In the genomic region with DNA sequence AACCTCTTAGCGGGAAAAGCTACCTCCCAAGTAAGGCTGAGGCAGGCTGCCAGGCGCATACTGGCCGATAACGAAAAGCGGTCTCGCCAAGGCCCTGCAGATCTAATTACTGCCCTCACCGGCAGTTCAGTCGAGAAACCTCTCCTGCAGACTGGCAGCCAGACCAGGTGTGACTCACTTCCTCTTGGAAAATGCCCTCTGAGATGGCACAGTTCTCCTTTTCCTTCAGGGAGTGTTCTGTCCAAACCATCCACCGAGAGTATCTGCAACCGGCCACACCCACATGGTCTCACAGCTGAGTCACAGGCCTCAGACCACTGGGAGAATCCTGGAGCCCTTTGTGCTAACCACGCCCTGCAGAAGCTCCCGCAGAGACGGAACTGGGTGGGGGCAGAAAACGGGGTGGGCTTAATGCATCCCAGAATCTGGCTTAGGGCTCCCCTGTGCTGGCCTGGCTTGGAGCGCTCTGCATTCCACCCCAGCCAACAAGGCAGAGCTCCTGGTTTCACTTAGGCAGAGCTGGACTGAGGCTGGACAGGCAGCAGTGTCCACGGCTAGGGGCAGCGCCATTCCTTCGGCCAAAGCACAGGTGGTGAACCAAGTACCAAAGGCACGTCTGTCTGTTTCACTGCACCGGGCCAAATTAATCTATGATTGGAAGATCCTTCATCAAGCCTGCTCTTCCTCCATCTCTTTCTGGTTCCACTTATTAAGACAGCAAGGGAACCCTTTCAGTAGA, we compare ENCODE assay signal across 8 cellular contexts. TPM values are rescaled to one million over a fixed set of nuclear protein-coding genes. Genes with fewer than 3 reads are reported as not detected.
DNase-seq lines count a peak whose midpoint lies in the region; ATAC-seq and TF ChIP-seq lines count a peak whose summit lies in the region.

No MANE protein-coding gene starts in this region.

- ATAC-seq in left ventricle myocardium superior (peak; percentile 69), psoas muscle (peak; percentile 76 to 83 (median 78))

- TF ChIP-seq CTCF in psoas muscle (IDR thresholded peaks at IDR 0.05) = no peak

- H3K36me3 ChIP-seq in NT2/D1 (ENCODE audit: insufficient read depth, insufficient read length, low read length) (peaks cover 32% of the 10 kb centered on the region), psoas muscle (ENCODE audit: insufficient read depth in 1 of 2, low read depth in 1 of 2) (no peaks in the 10 kb centered on the region)

- H3K4me1 ChIP-seq in NT2/D1 (ENCODE audit: insufficient read depth, insufficient read length) = peaks cover 6% of the 10 kb centered on the region
- peaks cover 16% of the 10 kb centered on the region for H3K4me1 ChIP-seq in psoas muscle

- 18 to 27% (median 21%) methylated on average over 20 of the region's 20 CpGs for WGBS in adipose tissue, 3 donors
- 9 to 26% (median 10%) methylated on average over 20 of the region's 20 CpGs for WGBS in psoas muscle, 3 donors

- no peaks in the 10 kb centered on the region for H3K9me3 ChIP-seq in NT2/D1 (ENCODE audit: insufficient read depth, low read length)
- H3K9me3 ChIP-seq in psoas muscle = no peaks in the 10 kb centered on the region

- H3K4me3 ChIP-seq in NT2/D1 (ENCODE audit: insufficient read length, low read depth) (peak overlapping the region; percentile 92), psoas muscle (peak overlapping the region; percentile 78)

- H3K27ac ChIP-seq in adipose tissue (ENCODE audit: low read depth, low read length) = peak overlapping the region; percentile 81
- peak overlapping the region; percentile 76 for H3K27ac ChIP-seq in psoas muscle

- DNase-seq in NCI-H82 (lab: John Stamatoyannopoulos, UW) (peak; percentile 23), NCI-H82 treated with DMSO at 0.1 percent for 48 hours (lab: John Stamatoyannopoulos, UW; ENCODE audit: unreplicated experiment) (no peak), NT2/D1 (ENCODE audit: low read depth, low spot score) (no peak), left ventricle myocardium superior (peak; percentile 83), psoas muscle (peak; percentile 88 to 89), NCI-H1436 treated with DMSO at 0.1 percent for 48 hours (lab: John Stamatoyannopoulos, UW) (no peak), NCI-H146 (lab: John Stamatoyannopoulos, UW) (no peak)

- intact Hi-C loops in left ventricle myocardium superior (cut with micrococcal nuclease) = no loop called here
- intact Hi-C loops in psoas muscle (cut with DNase I) = loop anchor here in 1 of 2 donors (5.0 kb wide), 1 partner anchor 60 kb away; no protein-coding TSS in a partner anchor

- H3K27me3 ChIP-seq in NT2/D1 (ENCODE audit: insufficient read depth, insufficient read length) (peaks cover 5% of the 10 kb centered on the region), psoas muscle (ENCODE audit: insufficient read depth in 3 of 3, low read length in 2 of 3) (peaks cover 0 to 51% (median 4%) of the 10 kb centered on the region in 3 donors)

- peak overlapping the region; percentile 96 for H3K9ac ChIP-seq in NT2/D1 (ENCODE audit: insufficient read length, low read depth)

RNA-seq across cellular contexts. Expression of gene S100A10, which starts 1.1 kb away (rescaled TPM):
- polyA plus RNA-seq in adipose tissue = 1,000 to 10,000 TPM in 1 of 3 donors, 100 to 1,000 TPM in 1, 10 to 100 TPM in 1; 77.9 to 1,006 (median 392) TPM
- total RNA-seq in left ventricle myocardium superior = 201 TPM
- total RNA-seq in psoas muscle = 100 to 1,000 TPM in 1 of 4 donors, 10 to 100 TPM in 3; 41.8 to 150 (median 59.9) TPM
- polyA plus RNA-seq in psoas muscle = 100 to 1,000 TPM in 1 of 3 donors, 10 to 100 TPM in 2; 30.5 to 414 (median 61.6) TPM

RNA-seq across cellular contexts. Expression of gene S100A11, which starts 44.3 kb away (rescaled TPM):
- 1,000 to 10,000 TPM in 2 of 3 donors, 100 to 1,000 TPM in 1; 254 to 1,637 (median 1,229) TPM for polyA plus RNA-seq in adipose tissue
- total RNA-seq in left ventricle myocardium superior = 65.8 TPM
- total RNA-seq in psoas muscle = 10 to 100 TPM; 36.7 to 68.5 (median 47.1) TPM
- 100 to 1,000 TPM in 1 of 3 donors, 10 to 100 TPM in 2; 61.2 to 500 (median 96.1) TPM for polyA plus RNA-seq in psoas muscle

Comparison
In these comparisons a context has a peak if more than half of its experiments do, and no peak if none do; other contexts are left out.
1. DNase-seq: peak in NCI-H82 (single experiment), left ventricle myocardium superior (single experiment) and psoas muscle (2 of 2); none in NCI-H82 treated with DMSO at 0.1 percent for 48 hours (single experiment), NT2/D1 (single experiment), NCI-H1436 treated with DMSO at 0.1 percent for 48 hours (single experiment) and NCI-H146 (single experiment).